Comparison of ENCODE assay signal across 21 cellular contexts in genomic region chr11:83206221-83206620, GRCh38. TPM values are rescaled to one million over a fixed set of nuclear protein-coding genes. Genes with fewer than 3 reads are reported as not detected.
DNase-seq lines count a peak whose midpoint lies in the region; ATAC-seq, FAIRE-seq and TF ChIP-seq lines count a peak whose summit lies in the region.
"Had no signal": no experiment of that assay in that cellular context is flagged by ENCODE, and none has a peak within 500 bp of the region (broad histone marks: within the 10 kb centered on the region; RNA-seq: fewer than 3 reads in every experiment).

No MANE protein-coding gene starts in this region.

- peak; percentile 51 for FAIRE-seq in D721Med (lab: Jason Lieb, UNC)
- FAIRE-seq: A549, G401.6, GM12891, GM19239 had no signal

- TF ChIP-seq CTCF in D721Med (IDR thresholded peaks at IDR 0.05; ENCODE audit: insufficient read depth, missing control alignments) (no peak), fibroblast of villous mesenchyme (IDR thresholded peaks at IDR 0.05; ENCODE audit: insufficient read depth, low read depth, low read length) (no peak)

- DNase-seq in D721Med (ENCODE audit: insufficient read length, low spot score) (no peak), NCI-H82 treated with DMSO at 0.1 percent for 48 hours (lab: John Stamatoyannopoulos, UW; ENCODE audit: unreplicated experiment) (peak; percentile 58), fibroblast of villous mesenchyme (ENCODE audit: low read depth) (peak; percentile 95), DMS79 treated with DMSO at 0.1 percent for 48 hours (lab: John Stamatoyannopoulos, UW) (no peak), HuH-7 (ENCODE audit: low spot score) (no peak)
- DNase-seq: AML-193; Caco-2; Calu3; CD4-positive, alpha-beta T cell; CD8-positive, alpha-beta T cell; DMS 273 treated with DMSO at 0.1 percent for 48 hours; DMS153; DMS53; DMS79; GF-D8 had no signal

- no peak for ATAC-seq in HG02885 (IDR thresholded peaks at IDR 0.05; ENCODE audit: poor library complexity, unreplicated experiment)
- ATAC-seq: CD8-positive, alpha-beta T cell had no signal

- no peak overlapping the region for H3K4me3 ChIP-seq in fibroblast of villous mesenchyme (ENCODE audit: low read depth, low read length)
- H3K4me3 ChIP-seq: A549; BLaER1 treated with 17β-estradiol and CSF1 and Interleukin-3, amounts not matched to agents 10 nM and 100 nM had no signal

RNA-seq across cellular contexts. Expression of gene ANKRD42, which starts 12.7 kb away (rescaled TPM):
- total RNA-seq in fibroblast of villous mesenchyme: 6.4 and 11.2 TPM in 2 replicates

RNA-seq across cellular contexts. Expression of gene PCF11, which starts 49.3 kb away (rescaled TPM):
- total RNA-seq in fibroblast of villous mesenchyme: 30.9 and 46.2 TPM in 2 replicates

Comparison
In these comparisons a context has a peak if more than half of its experiments do, and no peak if none do; other contexts are left out.
1. DNase-seq: peak in NCI-H82 treated with DMSO at 0.1 percent for 48 hours (single experiment) and fibroblast of villous mesenchyme (single experiment); none in D721Med (single experiment), DMS79 treated with DMSO at 0.1 percent for 48 hours (single experiment) and HuH-7 (single experiment).